In genomic region chr17:32862940-32863339, GRCh38 we compare ENCODE assay signal across 1 cellular context.
TF ChIP-seq lines count a peak whose summit lies in the region.

No MANE protein-coding gene starts in this region.

TF ChIP-seq in H1, 55 proteins besides CTCF, POLR2A, EP300 and RAD21:
- TF ChIP-seq RFX5 (IDR thresholded peaks at IDR 0.05; ENCODE audit: borderline replicate concordance, low read depth, low read length) (no peak), CBX8 (IDR thresholded peaks at IDR 0.05; ENCODE audit: borderline replicate concordance, low read depth, low read length) (no peak), BRCA1 (IDR thresholded peaks at IDR 0.05; ENCODE audit: low read depth, low read length) (no peak), JUN (IDR thresholded peaks at IDR 0.05; ENCODE audit: low read depth, low read length) (no peak), CHD7 (IDR thresholded peaks at IDR 0.05; ENCODE audit: insufficient replicate concordance, low read length) (no peak)
